Comparison of ENCODE assay signal across 29 cellular contexts in the genomic region with DNA sequence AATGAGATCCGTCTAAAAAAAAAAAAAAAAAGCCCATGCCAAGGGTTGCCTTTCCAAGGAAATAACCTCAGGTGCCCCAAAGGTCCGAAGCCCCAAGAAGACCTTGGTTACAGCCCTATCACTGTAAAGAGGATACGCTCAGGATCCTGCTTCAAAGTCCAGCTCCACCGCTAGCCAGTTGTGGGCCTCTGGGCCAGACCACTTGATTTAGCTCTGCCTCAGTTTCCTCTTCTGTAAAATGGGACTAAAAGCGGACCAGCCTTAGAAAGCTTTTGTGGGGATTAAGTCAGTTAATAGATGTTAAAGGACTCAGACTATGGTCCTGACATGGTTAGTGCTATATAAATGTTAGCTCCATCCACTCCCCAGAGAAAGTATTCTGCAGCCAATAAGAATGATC. TPM values are rescaled to one million over a fixed set of nuclear protein-coding genes. Genes with fewer than 3 reads are reported as not detected.
DNase-seq lines count a peak whose midpoint lies in the region; ATAC-seq and TF ChIP-seq lines count a peak whose summit lies in the region.
"Had no signal": no experiment of that assay in that cellular context is flagged by ENCODE, and none has a peak within 500 bp of the region (broad histone marks: within the 10 kb centered on the region; RNA-seq: fewer than 3 reads in every experiment).

No MANE protein-coding gene starts in this region.

- H3K27ac ChIP-seq in sigmoid colon = no peak overlapping the region
- H3K27ac ChIP-seq: 22Rv1, BLaER1, GM23248, HL-60, Peyer's patch, SJSA1 had no signal

- 88 to 89% methylated on average over 5 of the region's 5 CpGs for WGBS in sigmoid colon, 2 donors

- no peak overlapping the region for H3K4me3 ChIP-seq in sigmoid colon
- H3K4me3 ChIP-seq: BLaER1, GM23248, Peyer's patch, SJSA1 had no signal

- no peak for TF ChIP-seq CTCF in sigmoid colon (IDR thresholded peaks at IDR 0.05)

- DNase-seq in activated effector memory CD4-positive, alpha-beta T cell treated with anti-CD3 and anti-CD28 coated beads, Interleukin-2, amount 50 U/mL, for 16 hours = peak; percentile 25
- DNase-seq in activated effector memory CD4-positive, alpha-beta T cell treated with Interleukin-2 at 50 U/mL for 16 hours = no peak
- peak; percentile 8 for DNase-seq in ecto neural progenitor cell (ENCODE audit: low spot score)
- DNase-seq in mesenteric fat pad (ENCODE audit: low spot score) = peak; percentile 24
- peak; percentile 14 for DNase-seq in sigmoid colon
- DNase-seq in activated CD4-positive, CD25-positive, alpha-beta regulatory T cell treated with anti-CD3 and anti-CD28 coated beads, Interleukin-2, amount 50 U/mL, for 72 hours = no peak
- DNase-seq in cerebellar nuclear complex (lab: John Stamatoyannopoulos, UW) = no peak
- DNase-seq: ACHN; CD4-positive, alpha-beta T cell; COR-L47; DMS 273 treated with DMSO at 0.1 percent for 48 hours; DMS79 treated with DMSO at 0.1 percent for 48 hours; GM23248; HFFc6; KG1; NCI-H1092; NCI-H1436; NCI-H2029; NCI-H2171; NCI-H345; NCI-H524 treated with DMSO at 0.1 percent for 48 hours had no signal

- no peak for TF ChIP-seq EP300 in sigmoid colon (IDR thresholded peaks at IDR 0.05)

- intact Hi-C loops in sigmoid colon (cut with DNase I) = loop anchor here (5.0 kb wide), 1 partner anchor 167 kb away; no protein-coding TSS in a partner anchor

- no peak for ATAC-seq in HG02678 (IDR thresholded peaks at IDR 0.05; ENCODE audit: unreplicated experiment)

- no peak for TF ChIP-seq POLR2A in sigmoid colon (IDR thresholded peaks at IDR 0.05)

- H3K36me3 ChIP-seq in sigmoid colon = peaks cover 0 to 4% (median 0%) of the 10 kb centered on the region in 4 donors
- H3K36me3 ChIP-seq: Peyer's patch, SJSA1 had no signal

- no peaks in the 10 kb centered on the region for H3K9me3 ChIP-seq in sigmoid colon
- H3K9me3 ChIP-seq: BLaER1, Peyer's patch, SJSA1 had no signal

- H3K27me3 ChIP-seq in sigmoid colon = no peaks in the 10 kb centered on the region
- H3K27me3 ChIP-seq: BLaER1, Peyer's patch, SJSA1 had no signal

- no peaks in the 10 kb centered on the region for H3K4me1 ChIP-seq in sigmoid colon
- H3K4me1 ChIP-seq: Peyer's patch had no signal

RNA-seq across cellular contexts. Expression of a gene that starts 48.7 kb away (rescaled TPM):
- 0.64 TPM for total RNA-seq in mesenteric fat pad
- total RNA-seq in sigmoid colon = not detected
- 1 to 10 TPM in 2 of 3 donors, not detected in 1; 1.1 to 1.8 TPM for polyA plus RNA-seq in sigmoid colon
- total RNA-seq: CD4-positive, alpha-beta T cell; GM23248; HFFc6; HT-29; OCI-LY7; Peyer's patch; SJSA1 had no signal
- polyA plus RNA-seq: GM23248 had no signal

RNA-seq across cellular contexts. Expression of a gene that starts 55.5 kb away (rescaled TPM):
- total RNA-seq in mesenteric fat pad = not detected
- not detected for total RNA-seq in sigmoid colon
- under 1 TPM in 1 of 3 donors, not detected in 2; 0.38 TPM for polyA plus RNA-seq in sigmoid colon
- total RNA-seq: CD4-positive, alpha-beta T cell; GM23248; HFFc6; HT-29; OCI-LY7; Peyer's patch; SJSA1 had no signal
- polyA plus RNA-seq: GM23248 had no signal

Comparison
In these comparisons a context has a peak if more than half of its experiments do, and no peak if none do; other contexts are left out.
1. DNase-seq: peak in activated effector memory CD4-positive, alpha-beta T cell treated with anti-CD3 and anti-CD28 coated beads, Interleukin-2, amount 50 U/mL, for 16 hours (single experiment), ecto neural progenitor cell (single experiment), mesenteric fat pad (single experiment) and sigmoid colon (single experiment); none in activated effector memory CD4-positive, alpha-beta T cell treated with Interleukin-2 at 50 U/mL for 16 hours (single experiment), activated CD4-positive, CD25-positive, alpha-beta regulatory T cell treated with anti-CD3 and anti-CD28 coated beads, Interleukin-2, amount 50 U/mL, for 72 hours (single experiment) and cerebellar nuclear complex (0 of 2).